In genomic region chr17:20094777-20095176, GRCh38 we compare ENCODE assay signal across 23 cellular contexts.
DNase-seq lines count a peak whose midpoint lies in the region; ATAC-seq and TF ChIP-seq lines count a peak whose summit lies in the region.
"Had no signal": no experiment of that assay in that cellular context is flagged by ENCODE, and none has a peak within 500 bp of the region (broad histone marks: within the 10 kb centered on the region; RNA-seq: fewer than 3 reads in every experiment).

No MANE protein-coding gene starts in this region.

- H3K27ac ChIP-seq in HEK293 (ENCODE audit: extremely low read depth, low read depth, low read length) (no peak overlapping the region), skeletal muscle tissue (ENCODE audit: low read depth, low read length) (peak overlapping the region; percentile 74)
- H3K27ac ChIP-seq: KMS-11, pancreas had no signal

- no peak for TF ChIP-seq CTCF in HEK293 (tag by site-specific recombination; IDR thresholded peaks at IDR 0.05)
- no peak for TF ChIP-seq CTCF in fibroblast of mammary gland (conservative IDR thresholded peaks at IDR 0.05; ENCODE audit: control insufficient read depth, insufficient read depth, low read depth, low read length)

- POLR2A ChIA-PET in HEK293 (lab: Yijun Ruan, JAX): interaction anchor here (1.0 kb wide), 1 partner anchor 85 kb away, joined by 5 read pairs; no protein-coding TSS in a partner anchor

- H3K27me3 ChIP-seq in adipocyte (replicated peaks; ENCODE audit: control insufficient read depth, insufficient read depth, low read length) (no peaks in the 10 kb centered on the region), skeletal muscle tissue (ENCODE audit: control insufficient read depth in 3 of 3, insufficient read depth in 3 of 3, low read length in 3 of 3) (peaks cover 0 to 5% (median 0%) of the 10 kb centered on the region in 3 donors)
- H3K27me3 ChIP-seq: pancreas, upper lobe of left lung had no signal

- H3K4me3 ChIP-seq in HEK293 (ENCODE audit: low read depth, low read length): no peak overlapping the region
- peak overlapping the region; percentile 41 for H3K4me3 ChIP-seq in adipocyte (ENCODE audit: low read length)
- H3K4me3 ChIP-seq in fibroblast of mammary gland (ENCODE audit: control insufficient read depth, low read depth, low read length): no peak overlapping the region
- H3K4me3 ChIP-seq in skeletal muscle tissue (ENCODE audit: low read length in 3 of 3): no peak overlapping the region
- H3K4me3 ChIP-seq: pancreas, upper lobe of left lung had no signal

- H3K9me3 ChIP-seq in HEK293 (ENCODE audit: control insufficient read depth, insufficient read depth, low read depth, low read length) (no peaks in the 10 kb centered on the region), adipocyte (ENCODE audit: control insufficient read depth, low read length) (no peaks in the 10 kb centered on the region), skeletal muscle tissue (ENCODE audit: control insufficient read depth in 3 of 3, low read length in 3 of 3) (no peaks in the 10 kb centered on the region)
- H3K9me3 ChIP-seq: pancreas, upper lobe of left lung had no signal

- no peaks in the 10 kb centered on the region for H3K27me3 Mint-ChIP-seq in activated T-cell treated with anti-CD3 and anti-CD28 coated beads, Interleukin-2, amount 50 U/mL, for 24 hours

- no peak overlapping the region for H3K27ac Mint-ChIP-seq in activated T-cell treated with anti-CD3 and anti-CD28 coated beads, Interleukin-2, amount 50 U/mL, for 24 hours
- H3K27ac Mint-ChIP-seq: activated naive CD4-positive, alpha-beta T cell treated with anti-CD3 and anti-CD28 coated beads, Interleukin-2, amount 10 ng/mL, durations not matched to agents 7 days and 5 days; activated T-cell treated with anti-CD3 and anti-CD28 coated beads, Interleukin-2, amount 50 U/mL, for 72 hours; CD8-positive, alpha-beta T cell; memory B cell; naive B cell had no signal

- CTCF ChIA-PET in HEK293 (lab: Yijun Ruan, JAX): interaction anchor here (0.8 to 2.0 kb wide), 6 partner anchors 11 to 93 kb away, joined by 3 to 16 read pairs (median 5); partner anchors contain the start of gene SPECC1

- H3K36me3 ChIP-seq in HEK293 (ENCODE audit: control insufficient read depth in 2 of 2, insufficient read depth in 1 of 2, low read length in 2 of 2): no peaks in the 10 kb centered on the region
- no peaks in the 10 kb centered on the region for H3K36me3 ChIP-seq in adipocyte (ENCODE audit: control insufficient read depth, insufficient read depth, low read length, severe bottlenecking)
- H3K36me3 ChIP-seq in skeletal muscle tissue (ENCODE audit: control insufficient read depth in 3 of 3, insufficient read depth in 3 of 3, low read length in 3 of 3): peaks cover 0 to 6% (median 4%) of the 10 kb centered on the region in 3 donors
- H3K36me3 ChIP-seq: pancreas, upper lobe of left lung had no signal

- peaks cover 2% of the 10 kb centered on the region for H3K4me1 Mint-ChIP-seq in activated T-cell treated with anti-CD3 and anti-CD28 coated beads, Interleukin-2, amount 50 U/mL, for 24 hours (ENCODE audit: low read depth)
- H3K4me1 Mint-ChIP-seq: naive B cell had no signal

- H3K9ac ChIP-seq in adipocyte (ENCODE audit: low read length) (peak overlapping the region; percentile 48), skeletal muscle tissue (ENCODE audit: low read depth in 1 of 3, low read length in 3 of 3) (peak overlapping the region in 1 of 3 donors; percentile 64)
- H3K9ac ChIP-seq: KMS-11 had no signal

- no peaks in the 10 kb centered on the region for H3K36me3 Mint-ChIP-seq in activated T-cell treated with anti-CD3 and anti-CD28 coated beads, Interleukin-2, amount 50 U/mL, for 24 hours (ENCODE audit: low read depth)
- H3K36me3 Mint-ChIP-seq: activated naive CD4-positive, alpha-beta T cell treated with anti-CD3 and anti-CD28 coated beads, Interleukin-2, amount 10 ng/mL, durations not matched to agents 7 days and 5 days; memory B cell had no signal

- no peaks in the 10 kb centered on the region for H3K9me3 Mint-ChIP-seq in activated T-cell treated with anti-CD3 and anti-CD28 coated beads, Interleukin-2, amount 50 U/mL, for 24 hours
- H3K9me3 Mint-ChIP-seq: activated naive CD4-positive, alpha-beta T cell treated with anti-CD3 and anti-CD28 coated beads, Interleukin-2, amount 10 ng/mL, durations not matched to agents 7 days and 5 days; activated T-cell treated with anti-CD3 and anti-CD28 coated beads, Interleukin-2, amount 50 U/mL, for 72 hours; CD8-positive, alpha-beta T cell; memory B cell; naive B cell had no signal

- no peak for DNase-seq in adipocyte (ENCODE audit: low read depth)
- peak; percentile 22 for DNase-seq in fibroblast of mammary gland (ENCODE audit: low read depth)
- no peak for DNase-seq in activated T-cell treated with anti-CD3 and anti-CD28 coated beads, Interleukin-2, amount 50 U/mL, for 24 hours
- DNase-seq in RKO (ENCODE audit: low spot score): no peak
- DNase-seq: activated CD8-positive, alpha-beta memory T cell treated with anti-CD3 and anti-CD28 coated beads for 24 hours; activated naive CD4-positive, alpha-beta T cell treated with anti-CD3 and anti-CD28 coated beads, Interleukin-2, amount 10 ng/mL, durations not matched to agents 7 days and 5 days; activated T-cell treated with anti-CD3 and anti-CD28 coated beads, Interleukin-2, amount 50 U/mL, for 72 hours; CD8-positive, alpha-beta T cell; cortex of kidney; naive B cell; NCI-H2029 treated with DMSO at 0.1 percent for 48 hours; NK-92 treated with Interleukin-12 subunit alpha and Interleukin-12 subunit beta, amount 100 ng/mL, for 24 hours; RPMI8226; stimulated activated naive CD4-positive, alpha-beta T cell had no signal

- no peak overlapping the region for H3K4me3 Mint-ChIP-seq in activated T-cell treated with anti-CD3 and anti-CD28 coated beads, Interleukin-2, amount 50 U/mL, for 24 hours
- H3K4me3 Mint-ChIP-seq: activated naive CD4-positive, alpha-beta T cell treated with anti-CD3 and anti-CD28 coated beads, Interleukin-2, amount 10 ng/mL, durations not matched to agents 7 days and 5 days; activated T-cell treated with anti-CD3 and anti-CD28 coated beads, Interleukin-2, amount 50 U/mL, for 72 hours; CD8-positive, alpha-beta T cell; memory B cell; naive B cell had no signal

- no peak for ATAC-seq in HG03469 (IDR thresholded peaks at IDR 0.05; ENCODE audit: unreplicated experiment)
- no peak for ATAC-seq in HG02885 (IDR thresholded peaks at IDR 0.05; ENCODE audit: poor library complexity, unreplicated experiment)
- ATAC-seq: activated CD4-positive, CD25-positive, alpha-beta regulatory T cell treated with anti-CD3 and anti-CD28 coated beads, Interleukin-2, amount 50 U/mL, for 24 hours; activated T-cell treated with anti-CD3 and anti-CD28 coated beads, Interleukin-2, amount 50 U/mL, for 72 hours; CD8-positive, alpha-beta T cell had no signal

- peaks cover 31% of the 10 kb centered on the region for H3K4me1 ChIP-seq in HEK293 (ENCODE audit: control insufficient read depth, insufficient read depth, low read length)
- peaks cover 45% of the 10 kb centered on the region for H3K4me1 ChIP-seq in adipocyte (ENCODE audit: control insufficient read depth, insufficient read depth, low read length)
- H3K4me1 ChIP-seq in skeletal muscle tissue (ENCODE audit: control insufficient read depth in 3 of 3, insufficient read depth in 3 of 3, low read length in 3 of 3): peaks cover 21 to 34% (median 25%) of the 10 kb centered on the region in 3 donors
- H3K4me1 ChIP-seq: pancreas, upper lobe of left lung had no signal

TF ChIP-seq in HEK293, 187 proteins besides CTCF, POLR2A, EP300 and RAD21 (continues in another document):
- TF ChIP-seq, protein P1, sequence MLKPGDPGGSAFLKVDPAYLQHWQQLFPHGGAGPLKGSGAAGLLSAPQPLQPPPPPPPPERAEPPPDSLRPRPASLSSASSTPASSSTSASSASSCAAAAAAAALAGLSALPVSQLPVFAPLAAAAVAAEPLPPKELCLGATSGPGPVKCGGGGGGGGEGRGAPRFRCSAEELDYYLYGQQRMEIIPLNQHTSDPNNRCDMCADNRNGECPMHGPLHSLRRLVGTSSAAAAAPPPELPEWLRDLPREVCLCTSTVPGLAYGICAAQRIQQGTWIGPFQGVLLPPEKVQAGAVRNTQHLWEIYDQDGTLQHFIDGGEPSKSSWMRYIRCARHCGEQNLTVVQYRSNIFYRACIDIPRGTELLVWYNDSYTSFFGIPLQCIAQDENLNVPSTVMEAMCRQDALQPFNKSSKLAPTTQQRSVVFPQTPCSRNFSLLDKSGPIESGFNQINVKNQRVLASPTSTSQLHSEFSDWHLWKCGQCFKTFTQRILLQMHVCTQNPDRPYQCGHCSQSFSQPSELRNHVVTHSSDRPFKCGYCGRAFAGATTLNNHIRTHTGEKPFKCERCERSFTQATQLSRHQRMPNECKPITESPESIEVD (tag by site-specific recombination; IDR thresholded peaks at IDR 0.05): peak; percentile 10; the same call in 1 of the 2 replicates
- TF ChIP-seq SP7 (tag by site-specific recombination; IDR thresholded peaks at IDR 0.05) (no peak), KLF16 (tag by site-specific recombination; IDR thresholded peaks at IDR 0.05) (no peak), ZNF121 (tag by site-specific recombination; IDR thresholded peaks at IDR 0.05) (peak; percentile 81), ZNF366 (tag by site-specific recombination; conservative IDR thresholded peaks at IDR 0.05) (no peak), ZNF664 (tag by site-specific recombination; IDR thresholded peaks at IDR 0.05) (no peak), ZNF132 (tag by site-specific recombination; IDR thresholded peaks at IDR 0.05; ENCODE audit: borderline replicate concordance) (no peak), ZNF354C (tag by site-specific recombination; IDR thresholded peaks at IDR 0.05; ENCODE audit: borderline replicate concordance, low read depth) (no peak), GLI2 (tag by site-specific recombination; IDR thresholded peaks at IDR 0.05; ENCODE audit: borderline replicate concordance, low read depth) (no peak), ZNF629 (tag by site-specific recombination; IDR thresholded peaks at IDR 0.05) (0 out of 2 replicates have a peak, but pooled peaks have one; percentile 13), REPIN1 (tag by site-specific recombination; IDR thresholded peaks at IDR 0.05; ENCODE audit: low read depth) (no peak), ZNF324 (tag by site-specific recombination; IDR thresholded peaks at IDR 0.05) (no peak), ZNF175 (tag by site-specific recombination; IDR thresholded peaks at IDR 0.05) (no peak), ZFP41 (tag by site-specific recombination; IDR thresholded peaks at IDR 0.05; ENCODE audit: borderline replicate concordance) (no peak), ZNF521 (tag by site-specific recombination; IDR thresholded peaks at IDR 0.05) (no peak)
